ENCODE assay signal across 35 cellular contexts in genomic region chrX:79854469-79854868, GRCh38.
"Had no signal": no experiment of that assay in that cellular context is flagged by ENCODE, and none has a peak within 500 bp of the region (broad histone marks: within the 10 kb centered on the region; RNA-seq: fewer than 3 reads in every experiment).

No MANE protein-coding gene starts in this region.

- H3K9me3 ChIP-seq: MG63 had no signal

- H3K36me3 ChIP-seq: MG63 had no signal

- DNase-seq: Karpas-422, Kasumi-1, MG63, MM.1S, MV-4-11, NCI-H1048, NCI-H1092, NCI-H1092 treated with DMSO at 0.1 percent for 48 hours, NCI-H1105, NCI-H1105 treated with DMSO at 0.1 percent for 48 hours, NCI-H1417, NCI-H1417 treated with DMSO at 0.1 percent for 48 hours, NCI-H1436, NCI-H1436 treated with DMSO at 0.1 percent for 48 hours, NCI-H146, NCI-H1694, NCI-H1694 treated with DMSO at 0.1 percent for 48 hours, NCI-H187, NCI-H187 treated with DMSO at 0.1 percent for 48 hours, NCI-H1930, NCI-H2029, NCI-H2029 treated with DMSO at 0.1 percent for 48 hours, NCI-H2081, NCI-H2081 treated with DMSO at 0.1 percent for 48 hours, NCI-H2107, NCI-H2171, NCI-H2171 treated with DMSO at 0.1 percent for 48 hours, NCI-H2227 treated with DMSO at 0.1 percent for 48 hours, NCI-H226, NCI-H345, NCI-H446, NCI-H446 treated with DMSO at 0.1 percent for 48 hours, NCI-H510A, NCI-H510A treated with DMSO at 0.1 percent for 48 hours, NCI-H524 had no signal

- H3K27me3 ChIP-seq: MG63 had no signal

- H3K4me3 ChIP-seq: MG63 had no signal
